1 cellular context compared by ENCODE assay signal in genomic region chr20:49701916-49702315, GRCh38.
TF ChIP-seq lines count a peak whose summit lies in the region.

No MANE protein-coding gene starts in this region.

TF ChIP-seq in GM23338, 12 proteins besides CTCF, POLR2A, EP300 and RAD21 (continued from another document):
- TF ChIP-seq, protein P1, sequence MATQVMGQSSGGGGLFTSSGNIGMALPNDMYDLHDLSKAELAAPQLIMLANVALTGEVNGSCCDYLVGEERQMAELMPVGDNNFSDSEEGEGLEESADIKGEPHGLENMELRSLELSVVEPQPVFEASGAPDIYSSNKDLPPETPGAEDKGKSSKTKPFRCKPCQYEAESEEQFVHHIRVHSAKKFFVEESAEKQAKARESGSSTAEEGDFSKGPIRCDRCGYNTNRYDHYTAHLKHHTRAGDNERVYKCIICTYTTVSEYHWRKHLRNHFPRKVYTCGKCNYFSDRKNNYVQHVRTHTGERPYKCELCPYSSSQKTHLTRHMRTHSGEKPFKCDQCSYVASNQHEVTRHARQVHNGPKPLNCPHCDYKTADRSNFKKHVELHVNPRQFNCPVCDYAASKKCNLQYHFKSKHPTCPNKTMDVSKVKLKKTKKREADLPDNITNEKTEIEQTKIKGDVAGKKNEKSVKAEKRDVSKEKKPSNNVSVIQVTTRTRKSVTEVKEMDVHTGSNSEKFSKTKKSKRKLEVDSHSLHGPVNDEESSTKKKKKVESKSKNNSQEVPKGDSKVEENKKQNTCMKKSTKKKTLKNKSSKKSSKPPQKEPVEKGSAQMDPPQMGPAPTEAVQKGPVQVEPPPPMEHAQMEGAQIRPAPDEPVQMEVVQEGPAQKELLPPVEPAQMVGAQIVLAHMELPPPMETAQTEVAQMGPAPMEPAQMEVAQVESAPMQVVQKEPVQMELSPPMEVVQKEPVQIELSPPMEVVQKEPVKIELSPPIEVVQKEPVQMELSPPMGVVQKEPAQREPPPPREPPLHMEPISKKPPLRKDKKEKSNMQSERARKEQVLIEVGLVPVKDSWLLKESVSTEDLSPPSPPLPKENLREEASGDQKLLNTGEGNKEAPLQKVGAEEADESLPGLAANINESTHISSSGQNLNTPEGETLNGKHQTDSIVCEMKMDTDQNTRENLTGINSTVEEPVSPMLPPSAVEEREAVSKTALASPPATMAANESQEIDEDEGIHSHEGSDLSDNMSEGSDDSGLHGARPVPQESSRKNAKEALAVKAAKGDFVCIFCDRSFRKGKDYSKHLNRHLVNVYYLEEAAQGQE (IDR thresholded peaks at IDR 0.05; ENCODE audit: unreplicated experiment): no peak
- TF ChIP-seq NANOG (IDR thresholded peaks at IDR 0.05; ENCODE audit: borderline replicate concordance) (no peak), ZNF114 (CRISPR knock-in tag; IDR thresholded peaks at IDR 0.05) (no peak)
